18 cellular contexts compared by ENCODE assay signal in genomic region chr1:236718328-236718727, GRCh38. TPM values are rescaled to one million over a fixed set of nuclear protein-coding genes. Genes with fewer than 3 reads are reported as not detected.
"Had no signal": no experiment of that assay in that cellular context is flagged by ENCODE, and none has a peak within 500 bp of the region (broad histone marks: within the 10 kb centered on the region; RNA-seq: fewer than 3 reads in every experiment).

No MANE protein-coding gene starts in this region.

- H3K27ac Mint-ChIP-seq: activated CD4-positive, alpha-beta T cell treated with anti-CD3 and anti-CD28 coated beads, Interleukin-2, amount 10 ng/mL, durations not matched to agents 24 days and 14 days; activated CD8-positive, alpha-beta T cell treated with anti-CD3 and anti-CD28 coated beads, Interleukin-2, amount 10 ng/mL, durations not matched to agents 7 days and 5 days; effector memory CD8-positive, alpha-beta T cell; memory B cell; naive thymus-derived CD8-positive, alpha-beta T cell; T-cell had no signal

- H3K9me3 ChIP-seq: breast epithelium, thyroid gland had no signal

- DNase-seq: activated CD4-positive, alpha-beta T cell treated with anti-CD3 and anti-CD28 coated beads, Interleukin-2, amount 10 ng/mL, durations not matched to agents 24 days and 14 days; activated CD8-positive, alpha-beta T cell treated with anti-CD3 and anti-CD28 coated beads, Interleukin-2, amount 10 ng/mL, durations not matched to agents 7 days and 5 days; activated effector memory CD4-positive, alpha-beta T cell treated with Interleukin-2 at 50 U/mL for 16 hours; activated naive CD4-positive, alpha-beta T cell treated with anti-CD3 and anti-CD28 coated beads, Interleukin-2, amount 50 U/mL, for 16 hours; activated T-cell treated with anti-CD3 and anti-CD28 coated beads, Interleukin-2, amount 50 U/mL, for 4 hours; dermis blood vessel endothelial cell; effector memory CD8-positive, alpha-beta T cell; foreskin keratinocyte; naive thymus-derived CD8-positive, alpha-beta T cell; stimulated activated CD4-positive, alpha-beta T cell treated with anti-CD3 and anti-CD28 coated beads, Interleukin-12 subunit alpha, Interleukin-12 subunit beta, amount 100 ng/mL, for 4 hours; stimulated activated CD4-positive, alpha-beta T cell treated with anti-CD3 and anti-CD28 coated beads, Interleukin-1b, Interleukin-23, amount 100 ng/mL, for 48 hours; stimulated activated CD8-positive, alpha-beta memory T cell treated with anti-CD3 and anti-CD28 coated beads, Interleukin-4, amount 100 ng/mL, for 48 hours; stimulated activated naive CD4-positive, alpha-beta T cell; T-cell; thyroid gland had no signal

- H3K9ac ChIP-seq: parathyroid adenoma had no signal

- H3K36me3 ChIP-seq: breast epithelium, thyroid gland had no signal

- H3K4me3 Mint-ChIP-seq: activated CD4-positive, alpha-beta T cell treated with anti-CD3 and anti-CD28 coated beads, Interleukin-2, amount 10 ng/mL, durations not matched to agents 24 days and 14 days; activated CD8-positive, alpha-beta T cell treated with anti-CD3 and anti-CD28 coated beads, Interleukin-2, amount 10 ng/mL, durations not matched to agents 7 days and 5 days; activated T-cell treated with anti-CD3 and anti-CD28 coated beads, Interleukin-2, amount 50 U/mL, for 4 hours; effector memory CD8-positive, alpha-beta T cell; memory B cell; naive thymus-derived CD8-positive, alpha-beta T cell; T-cell had no signal

- H3K4me3 ChIP-seq: breast epithelium, thyroid gland had no signal

- H3K36me3 Mint-ChIP-seq: memory B cell, T-cell had no signal

- H3K4me1 ChIP-seq: breast epithelium, foreskin keratinocyte, parathyroid adenoma, thyroid gland had no signal

- ATAC-seq: activated CD8-positive, alpha-beta T cell treated with anti-CD3 and anti-CD28 coated beads, Interleukin-2, amount 10 ng/mL, durations not matched to agents 7 days and 5 days; activated T-cell treated with anti-CD3 and anti-CD28 coated beads, Interleukin-2, amount 50 U/mL, for 4 hours; effector memory CD8-positive, alpha-beta T cell; foreskin keratinocyte; naive thymus-derived CD8-positive, alpha-beta T cell; T-cell had no signal

- H3K27me3 ChIP-seq: breast epithelium, foreskin keratinocyte, thyroid gland had no signal

- H3K9me3 Mint-ChIP-seq: activated CD4-positive, alpha-beta T cell treated with anti-CD3 and anti-CD28 coated beads, Interleukin-2, amount 10 ng/mL, durations not matched to agents 24 days and 14 days; activated T-cell treated with anti-CD3 and anti-CD28 coated beads, Interleukin-2, amount 50 U/mL, for 4 hours; effector memory CD8-positive, alpha-beta T cell; memory B cell; naive thymus-derived CD8-positive, alpha-beta T cell; T-cell had no signal

- H3K4me1 Mint-ChIP-seq: activated CD4-positive, alpha-beta T cell treated with anti-CD3 and anti-CD28 coated beads, Interleukin-2, amount 10 ng/mL, durations not matched to agents 24 days and 14 days; memory B cell; naive thymus-derived CD8-positive, alpha-beta T cell; T-cell had no signal

- H3K27ac ChIP-seq: breast epithelium, foreskin keratinocyte, parathyroid adenoma, thyroid gland had no signal

RNA-seq across cellular contexts. Expression of gene ACTN2, which starts 32.0 kb away (rescaled TPM):
- total RNA-seq: activated CD8-positive, alpha-beta T cell treated with anti-CD3 and anti-CD28 coated beads, Interleukin-2, amount 10 ng/mL, durations not matched to agents 7 days and 5 days; dermis blood vessel endothelial cell; foreskin keratinocyte had no signal
